ENCODE assay signal across 16 cellular contexts in genomic region chr12:54240971-54241588, GRCh38. TPM values are rescaled to one million over a fixed set of nuclear protein-coding genes. Genes with fewer than 3 reads are reported as not detected.
DNase-seq lines count a peak whose midpoint lies in the region; ATAC-seq and TF ChIP-seq lines count a peak whose summit lies in the region.
"Had no signal": no experiment of that assay in that cellular context is flagged by ENCODE, and none has a peak within 500 bp of the region (broad histone marks: within the 10 kb centered on the region; RNA-seq: fewer than 3 reads in every experiment).

No MANE protein-coding gene starts in this region.

- H3K27ac Mint-ChIP-seq in activated CD4-positive, alpha-beta T cell treated with anti-CD3 and anti-CD28 coated beads, Interleukin-2, amount 10 ng/mL, durations not matched to agents 24 days and 14 days: peak overlapping the region; percentile 90
- H3K27ac Mint-ChIP-seq in memory B cell (peak overlapping the region; percentile 86), HFFc6 (no peak overlapping the region; the same call in 1 of the 2 replicates)

- TF ChIP-seq POLR2A in gastroesophageal sphincter (IDR thresholded peaks at IDR 0.05): no peak

- TF ChIP-seq EP300 in gastroesophageal sphincter (IDR thresholded peaks at IDR 0.05): no peak

- H3K4me3 ChIP-seq in SK-N-MC: no peak overlapping the region
- H3K4me3 ChIP-seq in gastroesophageal sphincter: no peak overlapping the region
- H3K4me3 ChIP-seq: coronary artery, Peyer's patch had no signal

- H3K9ac ChIP-seq in SK-N-MC (ENCODE audit: insufficient read length): no peak overlapping the region

- H3K9me3 Mint-ChIP-seq in activated CD4-positive, alpha-beta T cell treated with anti-CD3 and anti-CD28 coated beads, Interleukin-2, amount 10 ng/mL, durations not matched to agents 24 days and 14 days: no peaks in the 10 kb centered on the region
- H3K9me3 Mint-ChIP-seq in memory B cell (no peaks in the 10 kb centered on the region), HFFc6 (no peaks in the 10 kb centered on the region)
- H3K9me3 Mint-ChIP-seq: natural killer cell treated with Interleukin-12 subunit alpha and Interleukin-12 subunit beta and Interleukin-15 and Interleukin-18, amount 100 ng/mL, for 72 hours had no signal

- H3K9me3 ChIP-seq in SK-N-MC (ENCODE audit: low read depth, low read length) (no peaks in the 10 kb centered on the region), gastroesophageal sphincter (no peaks in the 10 kb centered on the region)
- H3K9me3 ChIP-seq: Peyer's patch had no signal

- whole genome bisulfite sequencing in gastroesophageal sphincter (ENCODE audit: low coverage in 1 of 2), 2 donors: 96 to 100% methylated on average over 2 of the region's 2 CpGs

- H3K27ac ChIP-seq in SK-N-MC (peak overlapping the region; percentile 9; the same call in 1 of the 2 replicates), gastroesophageal sphincter (no peak overlapping the region)
- H3K27ac ChIP-seq: coronary artery, Peyer's patch had no signal

- H3K36me3 ChIP-seq in SK-N-MC (ENCODE audit: insufficient read depth, low read length) (peaks cover 88% of the 10 kb centered on the region), gastroesophageal sphincter (peaks cover 0 to 85% of the 10 kb centered on the region in 2 donors)

- H3K36me3 Mint-ChIP-seq in activated CD4-positive, alpha-beta T cell treated with anti-CD3 and anti-CD28 coated beads, Interleukin-2, amount 10 ng/mL, durations not matched to agents 24 days and 14 days (ENCODE audit: low read depth): peaks cover 43% of the 10 kb centered on the region
- H3K36me3 Mint-ChIP-seq in memory B cell: peaks cover 12% of the 10 kb centered on the region
- H3K36me3 Mint-ChIP-seq in HFFc6 (ENCODE audit: low read depth): peaks cover 18% of the 10 kb centered on the region

- H3K4me3 Mint-ChIP-seq in activated CD4-positive, alpha-beta T cell treated with anti-CD3 and anti-CD28 coated beads, Interleukin-2, amount 10 ng/mL, durations not matched to agents 24 days and 14 days: peak overlapping the region; percentile 8
- H3K4me3 Mint-ChIP-seq in memory B cell: no peak overlapping the region
- H3K4me3 Mint-ChIP-seq in HFFc6: no peak overlapping the region
- H3K4me3 Mint-ChIP-seq: natural killer cell treated with Interleukin-12 subunit alpha and Interleukin-12 subunit beta and Interleukin-15 and Interleukin-18, amount 100 ng/mL, for 72 hours had no signal

- H3K27me3 ChIP-seq in gastroesophageal sphincter: no peaks in the 10 kb centered on the region
- H3K27me3 ChIP-seq: Peyer's patch had no signal

- H3K27me3 Mint-ChIP-seq in activated CD4-positive, alpha-beta T cell treated with anti-CD3 and anti-CD28 coated beads, Interleukin-2, amount 10 ng/mL, durations not matched to agents 24 days and 14 days: no peaks in the 10 kb centered on the region
- H3K27me3 Mint-ChIP-seq in memory B cell: no peaks in the 10 kb centered on the region
- H3K27me3 Mint-ChIP-seq in HFFc6 (ENCODE audit: insufficient read depth): no peaks in the 10 kb centered on the region
- H3K27me3 Mint-ChIP-seq: natural killer cell treated with Interleukin-12 subunit alpha and Interleukin-12 subunit beta and Interleukin-15 and Interleukin-18, amount 100 ng/mL, for 72 hours had no signal

- TF ChIP-seq CTCF in HFFc6 (IDR thresholded peaks at IDR 0.05) (no peak), gastroesophageal sphincter (IDR thresholded peaks at IDR 0.05) (no peak)

- intact Hi-C loops in activated CD4-positive, alpha-beta T cell treated with anti-CD3 and anti-CD28 coated beads, Interleukin-2, amount 10 ng/mL, durations not matched to agents 24 days and 14 days (cut with micrococcal nuclease): loop anchor here (2.0 kb wide), 1 partner anchor 38 kb away; no protein-coding TSS in a partner anchor

- no peaks in the 10 kb centered on the region for H3K4me1 ChIP-seq in gastroesophageal sphincter
- H3K4me1 ChIP-seq: Peyer's patch had no signal

- ATAC-seq in GM21717 (IDR thresholded peaks at IDR 0.05; ENCODE audit: unreplicated experiment) (peak; percentile 62), memory B cell (ENCODE audit: low read depth) (no peak), gastroesophageal sphincter (no peak)
- ATAC-seq: natural killer cell treated with Interleukin-12 subunit alpha and Interleukin-12 subunit beta and Interleukin-15 and Interleukin-18, amount 100 ng/mL, for 72 hours had no signal

- DNase-seq in activated CD4-positive, alpha-beta T cell treated with anti-CD3 and anti-CD28 coated beads, Interleukin-2, amount 10 ng/mL, durations not matched to agents 24 days and 14 days: peak; percentile 61
- no peak for DNase-seq in activated CD4-positive, alpha-beta T cell treated with anti-CD3 and anti-CD28 coated beads for 1 hour
- DNase-seq in SK-N-MC (ENCODE audit: low read depth, low spot score) (no peak), memory B cell (ENCODE audit: low spot score in 2 of 2) (no peak), dermis blood vessel endothelial cell (no peak), HFFc6 (no peak)
- DNase-seq: activated gamma-delta T cell, DMS53, KBM-7, NCI-H2081 treated with DMSO at 0.1 percent for 48 hours, Peyer's patch, trophoblast cell had no signal

- H3K4me1 Mint-ChIP-seq in activated CD4-positive, alpha-beta T cell treated with anti-CD3 and anti-CD28 coated beads, Interleukin-2, amount 10 ng/mL, durations not matched to agents 24 days and 14 days: peaks cover 21% of the 10 kb centered on the region
- H3K4me1 Mint-ChIP-seq in memory B cell (peaks cover 8% of the 10 kb centered on the region), HFFc6 (ENCODE audit: low read depth) (no peaks in the 10 kb centered on the region)

RNA-seq across cellular contexts. Expression of gene CBX5, which starts 38.8 kb away (rescaled TPM):
- total RNA-seq in activated CD4-positive, alpha-beta T cell treated with anti-CD3 and anti-CD28 coated beads, Interleukin-2, amount 10 ng/mL, durations not matched to agents 24 days and 14 days: 108 and 113 TPM in 2 replicates
- total RNA-seq in dermis blood vessel endothelial cell: 27.6 and 81.6 TPM in 2 replicates
- 100 to 1,000 TPM in 4 of 6 experiments, 10 to 100 TPM in 2; 76.8 to 128 (median 117) TPM for total RNA-seq in HFFc6 (2021; fragmentation: NEBNext Ultra II Directional; extraction: Animal tissue kit (Norgen Biotek cat#: 25700))
- 10 to 100 TPM; 32.5 to 62.4 (median 49.3) TPM for total RNA-seq in gastroesophageal sphincter

RNA-seq across cellular contexts. Expression of gene HNRNPA1, which starts 39.4 kb away (rescaled TPM):
- total RNA-seq in activated CD4-positive, alpha-beta T cell treated with anti-CD3 and anti-CD28 coated beads, Interleukin-2, amount 10 ng/mL, durations not matched to agents 24 days and 14 days: 1,861 and 1,892 TPM in 2 replicates
- total RNA-seq in dermis blood vessel endothelial cell: 415 and 513 TPM in 2 replicates
- 1,000 to 10,000 TPM in 3 of 6 experiments, 100 to 1,000 TPM in 3; 768 to 1,141 (median 1,018) TPM for total RNA-seq in HFFc6 (2021; fragmentation: NEBNext Ultra II Directional; extraction: Animal tissue kit (Norgen Biotek cat#: 25700))
- 100 to 1,000 TPM; 250 to 459 (median 349) TPM for total RNA-seq in gastroesophageal sphincter

RNA-seq across cellular contexts. Expression of gene SMUG1, which starts 52.3 kb away (rescaled TPM):
- total RNA-seq in activated CD4-positive, alpha-beta T cell treated with anti-CD3 and anti-CD28 coated beads, Interleukin-2, amount 10 ng/mL, durations not matched to agents 24 days and 14 days: 28.2 and 28.8 TPM in 2 replicates
- total RNA-seq in dermis blood vessel endothelial cell (14.3 and 18.2 TPM in 2 replicates), gastroesophageal sphincter (10 to 100 TPM; 25.3 to 35.8 (median 31.9) TPM)
- total RNA-seq in HFFc6 (2021; fragmentation: NEBNext Ultra II Directional; extraction: Animal tissue kit (Norgen Biotek cat#: 25700)): 10 to 100 TPM; 21.4 to 28.4 (median 26.1) TPM

RNA-seq across cellular contexts. Expression of gene NFE2, which starts 59.7 kb away (rescaled TPM):
- total RNA-seq in activated CD4-positive, alpha-beta T cell treated with anti-CD3 and anti-CD28 coated beads, Interleukin-2, amount 10 ng/mL, durations not matched to agents 24 days and 14 days: not detected in 2 replicates
- total RNA-seq in dermis blood vessel endothelial cell: not detected in 2 replicates
- under 1 TPM; 0.21 to 0.59 (median 0.32) TPM for total RNA-seq in HFFc6 (2021; fragmentation: NEBNext Ultra II Directional; extraction: Animal tissue kit (Norgen Biotek cat#: 25700))
- 1 to 10 TPM in 1 of 4 donors, under 1 TPM in 2, not detected in 1; 0.37 to 1.6 (median 0.77) TPM for total RNA-seq in gastroesophageal sphincter
- total RNA-seq: Peyer's patch had no signal
